In the genomic region with DNA sequence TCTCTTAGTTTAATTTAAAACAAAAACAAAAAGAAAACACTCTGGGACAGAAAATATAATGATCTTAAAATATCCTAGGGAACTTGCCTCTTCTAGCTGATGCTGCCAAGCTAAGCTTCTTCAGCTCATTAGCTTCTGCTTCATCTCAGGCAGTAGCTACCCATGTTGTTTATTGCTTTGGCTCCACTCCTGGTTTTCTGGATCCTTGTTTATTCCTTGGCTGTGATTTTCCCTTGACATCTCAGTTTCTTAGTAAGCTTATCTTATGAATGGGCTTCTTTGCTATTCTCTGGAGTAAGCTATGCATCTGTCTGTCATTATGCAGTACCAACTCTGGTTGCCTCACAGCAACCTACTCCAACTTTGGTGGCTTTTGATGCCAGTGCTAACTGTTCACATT, we compare ENCODE assay signal across 1 cellular context.
TF ChIP-seq lines count a peak whose summit lies in the region.

No MANE protein-coding gene starts in this region.

TF ChIP-seq in HCT116, 20 proteins besides CTCF, POLR2A, EP300 and RAD21 (continued from another document):
- no peak for TF ChIP-seq EZH2 (IDR thresholded peaks at IDR 0.05)
- no peak for TF ChIP-seq ZNF274 (IDR thresholded peaks at IDR 0.05; ENCODE audit: low read depth, low read length)
- TF ChIP-seq CEBPB (IDR thresholded peaks at IDR 0.05; ENCODE audit: low read depth): no peak
- TF ChIP-seq, protein P1, sequence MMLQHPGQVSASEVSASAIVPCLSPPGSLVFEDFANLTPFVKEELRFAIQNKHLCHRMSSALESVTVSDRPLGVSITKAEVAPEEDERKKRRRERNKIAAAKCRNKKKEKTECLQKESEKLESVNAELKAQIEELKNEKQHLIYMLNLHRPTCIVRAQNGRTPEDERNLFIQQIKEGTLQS (IDR thresholded peaks at IDR 0.05): no peak
